Comparison of ENCODE assay signal across 20 cellular contexts in the genomic region with DNA sequence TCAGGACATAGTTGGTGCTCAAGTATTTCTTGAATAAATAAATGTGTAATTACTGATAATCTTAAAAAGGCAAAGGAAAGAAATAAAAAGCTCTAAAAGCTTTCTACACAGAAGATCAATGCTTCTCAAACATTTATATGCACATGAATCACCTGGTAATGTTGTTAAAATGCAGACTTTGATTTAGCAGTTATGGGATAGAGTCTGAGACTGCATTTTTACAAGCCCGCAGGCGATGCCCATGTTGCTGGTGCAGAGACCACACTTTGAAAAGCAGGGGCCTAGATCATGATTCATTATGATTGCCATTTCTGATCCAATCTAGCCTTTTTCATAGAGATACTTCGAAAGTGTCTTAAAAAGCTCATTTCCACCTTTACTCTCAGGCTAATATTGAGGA. TPM values are rescaled to one million over a fixed set of nuclear protein-coding genes. Genes with fewer than 3 reads are reported as not detected.
"Had no signal": no experiment of that assay in that cellular context is flagged by ENCODE, and none has a peak within 500 bp of the region (broad histone marks: within the 10 kb centered on the region; RNA-seq: fewer than 3 reads in every experiment).

No MANE protein-coding gene starts in this region.

- H3K27ac Mint-ChIP-seq: mesothelial cell of epicardium, naive B cell had no signal

- H3K27ac ChIP-seq: coronary artery, dorsolateral prefrontal cortex, esophagus muscularis mucosa, foreskin keratinocyte, gastroesophageal sphincter, heart right ventricle, left lung, lower lobe of right lung had no signal

- H3K4me3 Mint-ChIP-seq: mesothelial cell of epicardium, naive B cell had no signal

- DNase-seq: dermis blood vessel endothelial cell; dorsolateral prefrontal cortex; effector CD4-positive, alpha-beta T cell; effector memory CD4-positive, alpha-beta T cell; foreskin keratinocyte; head of caudate nucleus; heart right ventricle; hippocampal formation; left cardiac atrium; left lung; left ventricle myocardium superior; lower lobe of right lung; mesenchymal stem cell; mucosa of descending colon; naive B cell had no signal

- ATAC-seq: foreskin keratinocyte, gastroesophageal sphincter, heart right ventricle, left cardiac atrium, left lung, left ventricle myocardium superior, lower lobe of right lung, mucosa of descending colon had no signal

- H3K36me3 ChIP-seq: esophagus muscularis mucosa, gastroesophageal sphincter, heart right ventricle, left lung, lower lobe of right lung had no signal

- H3K36me3 Mint-ChIP-seq: mesothelial cell of epicardium, naive B cell had no signal

- H3K27me3 ChIP-seq: foreskin keratinocyte had no signal

- H3K9me3 ChIP-seq: esophagus muscularis mucosa, gastroesophageal sphincter, heart right ventricle, left lung, lower lobe of right lung, mucosa of descending colon had no signal

- H3K4me1 ChIP-seq: foreskin keratinocyte, gastroesophageal sphincter had no signal

- H3K4me3 ChIP-seq: coronary artery, dorsolateral prefrontal cortex, esophagus muscularis mucosa, gastroesophageal sphincter, heart right ventricle, left lung, lower lobe of right lung, mucosa of descending colon had no signal

- H3K9me3 Mint-ChIP-seq: mesothelial cell of epicardium had no signal

RNA-seq across cellular contexts. Expression of a gene that starts 3.5 kb away (rescaled TPM):
- total RNA-seq: mesothelial cell of epicardium, myocyte had no signal
